Comparison of ENCODE assay signal across 12 cellular contexts in the genomic region with DNA sequence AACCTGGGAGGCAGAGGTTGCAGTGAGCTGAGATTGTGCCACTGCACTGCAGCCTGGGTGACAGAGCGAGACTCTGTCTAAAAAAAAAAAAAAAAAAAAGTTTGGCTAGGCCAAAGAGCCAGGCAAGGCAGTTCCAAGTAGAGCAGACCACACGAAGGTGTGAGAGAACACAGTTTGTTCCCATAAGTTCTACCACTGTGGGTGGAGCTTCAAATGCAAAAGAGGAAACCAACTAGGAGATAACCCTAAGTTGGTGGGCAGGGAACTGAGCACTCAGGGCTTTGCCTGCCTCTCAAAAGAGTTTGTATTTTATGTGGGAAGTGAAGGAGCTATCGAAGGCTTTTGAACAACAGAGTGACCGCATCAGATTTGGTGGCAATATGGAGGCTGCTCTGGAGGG.
"Had no signal": no experiment of that assay in that cellular context is flagged by ENCODE, and none has a peak within 500 bp of the region (broad histone marks: within the 10 kb centered on the region; RNA-seq: fewer than 3 reads in every experiment).

No MANE protein-coding gene starts in this region.

- H3K9me3 ChIP-seq: breast epithelium, testis had no signal

- H3K27me3 ChIP-seq: breast epithelium, testis had no signal

- ATAC-seq: stimulated activated naive CD8-positive, alpha-beta T cell treated with anti-CD3 and anti-CD28 coated beads, Interleukin-15, amount 100 ng/mL, for 72 hours had no signal

- H3K4me1 ChIP-seq: breast epithelium had no signal

- H3K27ac ChIP-seq: breast epithelium, testis had no signal

- H3K27ac Mint-ChIP-seq: activated CD4-positive, alpha-beta T cell treated with anti-CD3 and anti-CD28 coated beads, Interleukin-2, amount 10 ng/mL, durations not matched to agents 7 days and 5 days; activated naive CD8-positive, alpha-beta T cell; endodermal cell; stimulated activated naive CD8-positive, alpha-beta T cell treated with anti-CD3 and anti-CD28 coated beads, Interleukin-15, amount 100 ng/mL, for 72 hours had no signal

- H3K4me3 ChIP-seq: breast epithelium, testis had no signal

- H3K9me3 Mint-ChIP-seq: activated CD4-positive, alpha-beta T cell treated with anti-CD3 and anti-CD28 coated beads, Interleukin-2, amount 10 ng/mL, durations not matched to agents 7 days and 5 days; endodermal cell; stimulated activated naive CD8-positive, alpha-beta T cell treated with anti-CD3 and anti-CD28 coated beads, Interleukin-15, amount 100 ng/mL, for 72 hours had no signal

- H3K4me3 Mint-ChIP-seq: activated CD4-positive, alpha-beta T cell treated with anti-CD3 and anti-CD28 coated beads, Interleukin-2, amount 10 ng/mL, durations not matched to agents 7 days and 5 days; activated naive CD8-positive, alpha-beta T cell; endodermal cell; stimulated activated naive CD8-positive, alpha-beta T cell treated with anti-CD3 and anti-CD28 coated beads, Interleukin-15, amount 100 ng/mL, for 72 hours had no signal

- H3K36me3 ChIP-seq: breast epithelium had no signal

- DNase-seq: activated CD4-positive, alpha-beta T cell treated with anti-CD3 and anti-CD28 coated beads, Interleukin-2, amount 10 ng/mL, durations not matched to agents 7 days and 5 days; activated effector memory CD4-positive, alpha-beta T cell treated with Interleukin-2 at 50 U/mL for 16 hours; anterior cingulate cortex; endodermal cell; erythroblast; retina; stimulated activated CD4-positive, alpha-beta T cell treated with anti-CD3 and anti-CD28 coated beads, Interleukin-15, amount 100 ng/mL, for 24 hours; stimulated activated CD4-positive, alpha-beta T cell treated with anti-CD3 and anti-CD28 coated beads, Interleukin-4, amount 100 ng/mL, for 24 hours; stimulated activated naive CD8-positive, alpha-beta T cell treated with anti-CD3 and anti-CD28 coated beads, Interleukin-15, amount 100 ng/mL, for 72 hours; testis had no signal
